ENCODE assay signal across 2 cellular contexts in the genomic region with DNA sequence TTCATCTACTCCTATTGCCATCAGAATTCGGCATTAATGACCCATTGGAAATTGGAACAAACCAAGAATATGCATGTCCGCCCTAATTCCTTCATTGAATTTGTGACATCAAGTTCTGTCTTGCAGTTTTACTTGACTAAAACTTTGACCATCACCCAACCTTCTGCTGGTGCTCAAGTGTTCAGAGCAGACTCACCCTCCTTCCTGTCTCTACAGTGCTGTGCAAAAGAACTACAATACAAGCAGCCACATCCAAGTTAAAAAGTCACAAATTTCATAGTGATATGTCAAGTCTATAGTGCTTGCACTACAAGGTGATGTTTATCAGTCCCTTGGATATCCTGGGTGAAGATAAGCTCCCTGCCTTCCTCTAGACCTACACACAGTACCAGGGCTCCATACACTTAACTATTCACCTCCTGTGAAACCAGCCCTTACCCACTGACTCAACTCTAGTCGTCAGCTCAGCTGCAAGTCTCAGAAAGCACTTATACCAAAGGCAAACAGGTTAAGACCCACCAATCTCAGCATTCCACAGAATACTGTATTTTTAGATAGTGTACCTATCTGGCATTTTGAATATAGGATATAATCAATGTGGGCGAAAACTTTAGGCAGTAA.
TF ChIP-seq lines count a peak whose summit lies in the region.

No MANE protein-coding gene starts in this region.

TF ChIP-seq in WTC11, 78 proteins besides CTCF, POLR2A, EP300 and RAD21:
- TF ChIP-seq NFYB (CRISPR knock-in tag; conservative IDR thresholded peaks at IDR 0.05; ENCODE audit: low read depth) (no peak), NFE2L1 (CRISPR knock-in tag; IDR thresholded peaks at IDR 0.05) (no peak), CREM (CRISPR knock-in tag; IDR thresholded peaks at IDR 0.05) (no peak), JAZF1 (CRISPR knock-in tag; IDR thresholded peaks at IDR 0.05) (no peak), NFATC4 (CRISPR knock-in tag; IDR thresholded peaks at IDR 0.05) (no peak)
- TF ChIP-seq, protein P1, sequence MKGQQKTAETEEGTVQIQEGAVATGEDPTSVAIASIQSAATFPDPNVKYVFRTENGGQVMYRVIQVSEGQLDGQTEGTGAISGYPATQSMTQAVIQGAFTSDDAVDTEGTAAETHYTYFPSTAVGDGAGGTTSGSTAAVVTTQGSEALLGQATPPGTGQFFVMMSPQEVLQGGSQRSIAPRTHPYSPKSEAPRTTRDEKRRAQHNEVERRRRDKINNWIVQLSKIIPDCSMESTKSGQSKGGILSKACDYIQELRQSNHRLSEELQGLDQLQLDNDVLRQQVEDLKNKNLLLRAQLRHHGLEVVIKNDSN (CRISPR knock-in tag; IDR thresholded peaks at IDR 0.05) = no peak

TF ChIP-seq in H1, 55 proteins besides CTCF, POLR2A, EP300 and RAD21:
- TF ChIP-seq POLR2AphosphoS5 (IDR thresholded peaks at IDR 0.05; ENCODE audit: low read depth, low read length) = 0 out of 2 replicates have a peak, but pooled peaks have one; percentile 20
- no peak for TF ChIP-seq NRF1 (IDR thresholded peaks at IDR 0.05; ENCODE audit: low read depth, low read length)
